In genomic region chr17:38456031-38456815, GRCh38 we compare ENCODE assay signal across 11 cellular contexts. TPM values are rescaled to one million over a fixed set of nuclear protein-coding genes. Genes with fewer than 3 reads are reported as not detected.
A peak's percentile ranks its signal among the peaks of the same experiment; 100 is the strongest.
DNase-seq lines count a peak whose midpoint lies in the region; ATAC-seq, FAIRE-seq and TF ChIP-seq lines count a peak whose summit lies in the region.
"Had no signal": no experiment of that assay in that cellular context is flagged by ENCODE, and none has a peak within 500 bp of the region (broad histone marks: within the 10 kb centered on the region; RNA-seq: fewer than 3 reads in every experiment).

No MANE protein-coding gene starts in this region.

- CTCF ChIA-PET in GM12878 (lab: Yijun Ruan, JAX) = interaction anchor here (1.0 to 1.6 kb wide), 2 partner anchors 10 to 14 kb away, joined by 4 read pairs; no protein-coding TSS in a partner anchor

- peak in 1 of 3 experiments; percentile 24; a peak in 1 of 6 replicates for TF ChIP-seq CTCF in GM12878 (IDR thresholded peaks at IDR 0.05 in 2 of 3, conservative IDR thresholded peaks at IDR 0.05 in 1 of 3; ENCODE audit: control insufficient read depth in 2 of 3, extremely low read depth in 1 of 3, insufficient read depth in 1 of 3, low read depth in 3 of 3, low read length in 3 of 3)
- TF ChIP-seq CTCF in lung (IDR thresholded peaks at IDR 0.05; ENCODE audit: control extremely low read depth, extremely low read depth) = no peak

- H3K27me3 ChIP-seq in HUES48 (ENCODE audit: control insufficient read depth, insufficient read depth, low read length) (0 out of 2 replicates have a peak, but pooled peaks cover 4% of the 10 kb centered on the region), GM12878 (replicated peaks in 1 of 2; ENCODE audit: control insufficient read depth in 2 of 2, insufficient read depth in 2 of 2, low read length in 1 of 2) (peaks cover 5 to 13% of the 10 kb centered on the region in 2 experiments; a peak in 3 of 4 replicates), lung (ENCODE audit: control insufficient read depth, insufficient read depth) (no peaks in the 10 kb centered on the region)

- no peak for TF ChIP-seq RAD21 in GM12878 (IDR thresholded peaks at IDR 0.05; ENCODE audit: insufficient read depth, low read depth, low read length)

- H3K27ac ChIP-seq in HUES48 (ENCODE audit: low read depth, low read length) (peak overlapping the region; percentile 37), GM12878 (ENCODE audit: control insufficient read depth, insufficient read depth) (no peak overlapping the region), lung (ENCODE audit: low read depth in 1 of 2, low read length in 1 of 2) (peak overlapping the region; percentile 2 to 81)

- BruUV-seq in GM12878 (replicated peaks; lab: Mats Ljungman, UMichigan) = no TSS peak

- no peak overlapping the region for H2AFZ ChIP-seq in GM12878 (ENCODE audit: control insufficient read depth, low read depth, low read length)

- WGBS in GM12878 (ENCODE audit: insufficient coverage, insufficient replicate concordance, low lambda C conversion rate, missing lambda C conversion rate) = 58% methylated on average over 9 of the region's 9 CpGs
- WGBS in lung, 2 donors = 74 to 81% methylated on average over 9 of the region's 9 CpGs

- H3K4me3 ChIP-seq in HUES48 (ENCODE audit: low read depth, low read length) = no peak overlapping the region
- no peak overlapping the region for H3K4me3 ChIP-seq in GM12878
- H3K4me3 ChIP-seq in lung = no peak overlapping the region

- no peak for TF ChIP-seq EP300 in GM12878 (IDR thresholded peaks at IDR 0.05; ENCODE audit: borderline replicate concordance in 1 of 2, control insufficient read depth in 1 of 2, low read depth in 2 of 2, low read length in 2 of 2)

- RAD21 ChIA-PET in GM12878 (lab: Charles Lee; ENCODE audit: unreplicated experiment) = no interaction called here

- H3K79me2 ChIP-seq in GM12878 (ENCODE audit: control insufficient read depth, insufficient read depth, low read length) = no peaks in the 10 kb centered on the region

- POLR2A ChIA-PET in GM12878 (lab: Charles Lee) = no interaction called here

- SMC1A ChIA-PET in GM12878 (lab: Charles Lee; ENCODE audit: uncharacterized antibody, unreplicated experiment) = no interaction called here

- H3K9me3 ChIP-seq in HUES48 (ENCODE audit: control insufficient read depth, insufficient read depth, low read length) (no peaks in the 10 kb centered on the region), GM12878 (replicated peaks; ENCODE audit: control insufficient read depth, insufficient read depth, low read length) (no peaks in the 10 kb centered on the region), lung (ENCODE audit: control insufficient read depth in 2 of 2, insufficient read depth in 1 of 2, low read length in 1 of 2) (no peaks in the 10 kb centered on the region)

- no peak overlapping the region for H3K9ac ChIP-seq in HUES48 (ENCODE audit: low read depth, low read length)
- no peak overlapping the region for H3K9ac ChIP-seq in GM12878 (ENCODE audit: control insufficient read depth, insufficient read depth, low read length)

- ATAC-seq in GM12878 (peak; percentile 39), lung (ENCODE audit: insufficient read depth, low FRiP score) (no peak), GM18520 (IDR thresholded peaks at IDR 0.05; ENCODE audit: unreplicated experiment) (no peak), GM21390 (IDR thresholded peaks at IDR 0.05; ENCODE audit: unreplicated experiment) (no peak)

- in situ Hi-C loops in ACHN (cut with HindIII; ENCODE audit: low pct_ligation_motif_present, low pct_unique_long_range_greater_than_20kb, low sequenced_read_pairs) = no loop called here
- in situ Hi-C loops in GM12878 (cut with MboI) = no loop called here

- H4K20me1 ChIP-seq in GM12878 (ENCODE audit: control insufficient read depth, insufficient read depth) = no peaks in the 10 kb centered on the region

- H3K4me1 ChIP-seq in HUES48 (ENCODE audit: control insufficient read depth, insufficient read depth, low read length) (peaks cover 44% of the 10 kb centered on the region), GM12878 (ENCODE audit: control insufficient read depth, insufficient read depth, low read length) (peaks cover 2% of the 10 kb centered on the region), lung (ENCODE audit: control insufficient read depth in 2 of 2, insufficient read depth in 2 of 2, low read length in 2 of 2) (peaks cover 7 to 23% of the 10 kb centered on the region in 2 donors)

- intact Hi-C loops in GM12878 (cut with micrococcal nuclease; ENCODE audit: unreplicated experiment) = no loop called here

- no peak overlapping the region for H3K4me2 ChIP-seq in GM12878 (ENCODE audit: control insufficient read depth, insufficient read depth)

- no peak for TF ChIP-seq POLR2A in GM12878 (IDR thresholded peaks at IDR 0.05; ENCODE audit: low read depth, low read length)

- DNase-seq in ACHN (peak; percentile 28), GM12878 (ENCODE audit: low read depth, low spot score) (no peak), lung (ENCODE audit: low spot score) (no peak), midbrain (lab: John Stamatoyannopoulos, UW) (no peak), NCI-H526 (lab: John Stamatoyannopoulos, UW) (no peak)
- DNase-seq: CD4-positive, alpha-beta T cell; foreskin melanocyte; SW 1271 had no signal

- FAIRE-seq in GM12878 (lab: Jason Lieb, UNC) = no peak

- H3K36me3 ChIP-seq in HUES48 (ENCODE audit: control insufficient read depth, insufficient read depth, low read length) (peaks cover 27% of the 10 kb centered on the region), GM12878 (ENCODE audit: control insufficient read depth in 2 of 2, insufficient read depth in 2 of 2, low read length in 1 of 2) (no peaks in the 10 kb centered on the region), lung (ENCODE audit: control insufficient read depth in 2 of 2, insufficient read depth in 2 of 2, low read length in 2 of 2) (peaks cover 0 to 18% of the 10 kb centered on the region in 2 donors)

TF ChIP-seq in GM12878, 131 proteins besides CTCF, POLR2A, EP300 and RAD21 (continues in another document):
- TF ChIP-seq RBBP5 (conservative IDR thresholded peaks at IDR 0.05) = no peak
- TF ChIP-seq, protein P1, sequence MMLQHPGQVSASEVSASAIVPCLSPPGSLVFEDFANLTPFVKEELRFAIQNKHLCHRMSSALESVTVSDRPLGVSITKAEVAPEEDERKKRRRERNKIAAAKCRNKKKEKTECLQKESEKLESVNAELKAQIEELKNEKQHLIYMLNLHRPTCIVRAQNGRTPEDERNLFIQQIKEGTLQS (IDR thresholded peaks at IDR 0.05; ENCODE audit: borderline replicate concordance, extremely low read depth, low read depth, low read length) = no peak
- TF ChIP-seq TBL1XR1 (IDR thresholded peaks at IDR 0.05; ENCODE audit: low read depth, low read length) = no peak
- no peak for TF ChIP-seq BMI1 (IDR thresholded peaks at IDR 0.05; ENCODE audit: borderline replicate concordance)
- no peak for TF ChIP-seq PAX5 (IDR thresholded peaks at IDR 0.05; ENCODE audit: borderline replicate concordance, low read depth, low read length)
- TF ChIP-seq, protein P2, sequence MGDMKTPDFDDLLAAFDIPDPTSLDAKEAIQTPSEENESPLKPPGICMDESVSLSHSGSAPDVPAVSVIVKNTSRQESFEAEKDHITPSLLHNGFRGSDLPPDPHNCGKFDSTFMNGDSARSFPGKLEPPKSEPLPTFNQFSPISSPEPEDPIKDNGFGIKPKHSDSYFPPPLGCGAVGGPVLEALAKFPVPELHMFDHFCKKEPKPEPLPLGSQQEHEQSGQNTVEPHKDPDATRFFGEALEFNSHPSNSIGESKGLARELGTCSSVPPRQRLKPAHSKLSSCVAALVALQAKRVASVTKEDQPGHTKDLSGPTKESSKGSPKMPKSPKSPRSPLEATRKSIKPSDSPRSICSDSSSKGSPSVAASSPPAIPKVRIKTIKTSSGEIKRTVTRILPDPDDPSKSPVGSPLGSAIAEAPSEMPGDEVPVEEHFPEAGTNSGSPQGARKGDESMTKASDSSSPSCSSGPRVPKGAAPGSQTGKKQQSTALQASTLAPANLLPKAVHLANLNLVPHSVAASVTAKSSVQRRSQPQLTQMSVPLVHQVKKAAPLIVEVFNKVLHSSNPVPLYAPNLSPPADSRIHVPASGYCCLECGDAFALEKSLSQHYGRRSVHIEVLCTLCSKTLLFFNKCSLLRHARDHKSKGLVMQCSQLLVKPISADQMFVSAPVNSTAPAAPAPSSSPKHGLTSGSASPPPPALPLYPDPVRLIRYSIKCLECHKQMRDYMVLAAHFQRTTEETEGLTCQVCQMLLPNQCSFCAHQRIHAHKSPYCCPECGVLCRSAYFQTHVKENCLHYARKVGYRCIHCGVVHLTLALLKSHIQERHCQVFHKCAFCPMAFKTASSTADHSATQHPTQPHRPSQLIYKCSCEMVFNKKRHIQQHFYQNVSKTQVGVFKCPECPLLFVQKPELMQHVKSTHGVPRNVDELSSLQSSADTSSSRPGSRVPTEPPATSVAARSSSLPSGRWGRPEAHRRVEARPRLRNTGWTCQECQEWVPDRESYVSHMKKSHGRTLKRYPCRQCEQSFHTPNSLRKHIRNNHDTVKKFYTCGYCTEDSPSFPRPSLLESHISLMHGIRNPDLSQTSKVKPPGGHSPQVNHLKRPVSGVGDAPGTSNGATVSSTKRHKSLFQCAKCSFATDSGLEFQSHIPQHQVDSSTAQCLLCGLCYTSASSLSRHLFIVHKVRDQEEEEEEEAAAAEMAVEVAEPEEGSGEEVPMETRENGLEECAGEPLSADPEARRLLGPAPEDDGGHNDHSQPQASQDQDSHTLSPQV (IDR thresholded peaks at IDR 0.05) = no peak
- TF ChIP-seq EGR1 (IDR thresholded peaks at IDR 0.05; ENCODE audit: borderline replicate concordance in 1 of 2, low read depth in 2 of 2, low read length in 2 of 2) = no peak
- TF ChIP-seq RCOR1 (conservative IDR thresholded peaks at IDR 0.05; ENCODE audit: low read depth, low read length) = no peak

RNA-seq across cellular contexts. Expression of gene ARHGAP23, which starts 28.0 kb away (rescaled TPM):
- total RNA-seq in GM12878 (2013; cell fraction: nucleolus; rRNA removed) = 0.23 TPM in 1 of 2 replicates, not detected in the other
- total RNA-seq in GM12878 (2014; rRNA removed) (2.1 and 2.9 TPM in 2 replicates), GM12878 (2014; rRNA removed; fragmentation: Illumina TruSeq; extraction: Trizol) (2.5 and 2.9 TPM in 2 replicates), GM12878 (2021) (5.6 and 5.8 TPM in 2 replicates), lung (10 to 100 TPM; 59.2 to 91.7 TPM)
- polyA plus RNA-seq in GM12878 (2011; ENCODE audit: low read depth) = 0.43 TPM
- polyA plus RNA-seq in GM12878 (2011; rRNA removed) (0.84 and 1.1 TPM in 2 replicates), GM12878 (2014; fragmentation: Illumina TruSeq; extraction: Trizol) (0.65 and 2.4 TPM in 2 replicates), GM12878 (2014; fragmentation: Nextera tagmentation; extraction: Ambion mirVana) (under 1 TPM; 0.23 to 0.35 TPM), GM12878 (2014; rRNA removed) (4.2 and 5.0 TPM in 2 replicates), GM12878 (2016; fragmentation: Nextera tagmentation; extraction: Ambion mirVana) (1 to 10 TPM in 1 of 2 experiments, under 1 TPM in 1; 0.75 to 1.8 TPM), lung (10 to 100 TPM; 18.3 to 19.2 TPM)
- polyA plus RNA-seq in GM12878 (2011; cell fraction: cytosol; rRNA removed) = 1.3 and 2.2 TPM in 2 replicates
- 3.7 and 4.3 TPM in 2 replicates for polyA plus RNA-seq in GM12878 (2011; cell fraction: nucleus; rRNA removed)
- polyA plus RNA-seq in GM12878 (2012) = 2.4 and 4.5 TPM in 2 replicates
- polyA minus RNA-seq in GM12878 (2011; rRNA and poly(A)+ RNA removed) = 1.5 and 3.4 TPM in 2 replicates
- polyA minus RNA-seq in GM12878 (2011; cell fraction: cytosol; rRNA and poly(A)+ RNA removed) = 2.1 and 3.5 TPM in 2 replicates
- 3.5 and 9.0 TPM in 2 replicates for polyA minus RNA-seq in GM12878 (2011; cell fraction: nucleus; rRNA and poly(A)+ RNA removed)

Comparison
In these comparisons a context has a peak if more than half of its experiments do, and no peak if none do; other contexts are left out.
1. RNA of gene ARHGAP23, which starts 28.0 kb away (total RNA-seq): 59.2 to 91.7 TPM in lung; 0.23 to 5.8 TPM in GM12878; every median in the first group is over 4 times any median in the second.